12 cellular contexts compared by ENCODE assay signal in the genomic region with DNA sequence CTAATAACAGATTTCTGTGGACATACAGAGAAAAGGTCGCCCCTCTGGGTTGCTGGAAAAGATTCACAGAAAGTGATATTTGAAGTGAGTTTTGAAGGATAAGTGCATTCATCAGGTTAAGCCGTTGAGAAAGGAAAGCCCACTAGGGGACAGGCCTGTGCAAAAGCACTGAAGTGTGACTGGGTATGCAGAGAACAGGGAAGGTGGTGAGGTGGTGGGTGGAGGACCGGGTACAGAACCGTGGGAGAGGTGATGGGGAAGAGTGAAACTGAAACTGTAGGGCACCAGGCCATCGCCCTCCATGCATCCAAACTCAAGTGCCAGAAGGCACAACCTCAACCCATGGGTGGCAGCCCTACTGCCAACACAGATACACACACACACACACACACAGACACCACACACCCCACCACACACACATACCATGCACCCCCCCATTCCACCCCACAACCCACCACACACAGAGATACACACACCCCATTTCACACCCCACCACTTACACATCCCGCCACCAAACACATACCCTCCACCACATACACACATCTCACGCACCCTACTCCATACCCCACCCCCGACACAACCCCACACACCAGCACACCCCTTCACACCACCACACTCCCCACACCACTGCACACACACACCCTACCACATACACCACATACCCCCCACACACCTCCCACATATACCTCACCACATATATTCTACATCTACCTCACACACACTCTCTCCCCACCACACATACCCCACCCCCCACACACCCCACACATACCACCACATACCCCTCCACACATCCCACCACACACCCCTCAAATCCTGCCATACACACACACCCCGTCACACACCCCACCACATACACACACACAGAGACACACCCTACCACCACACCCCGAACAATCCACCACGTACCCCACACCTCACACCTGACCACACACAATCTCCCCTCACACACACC. TPM values are rescaled to one million over a fixed set of nuclear protein-coding genes. Genes with fewer than 3 reads are reported as not detected.
DNase-seq lines count a peak whose midpoint lies in the region; ATAC-seq, FAIRE-seq and TF ChIP-seq lines count a peak whose summit lies in the region.
"Had no signal": no experiment of that assay in that cellular context is flagged by ENCODE, and none has a peak within 500 bp of the region (broad histone marks: within the 10 kb centered on the region; RNA-seq: fewer than 3 reads in every experiment).

No MANE protein-coding gene starts in this region.

- H4K8ac ChIP-seq in H1 (ENCODE audit: extremely low read depth, insufficient read depth, low read length): no peak overlapping the region

- FAIRE-seq in H1 (lab: Jason Lieb, UNC): no peak
- FAIRE-seq: small intestine had no signal

- TF ChIP-seq CTCF in H1 (IDR thresholded peaks at IDR 0.05; ENCODE audit: control extremely low read depth in 1 of 3, insufficient read depth in 1 of 3, low read depth in 1 of 3, low read length in 3 of 3): peak in 2 of 3 experiments; percentile 15 to 23; a peak in 2 of 4 replicates

- 85 to 100% methylated on average over 4 to 8 of the region's 11 CpGs for WGBS in H1 (ENCODE audit: extremely low coverage in 1 of 2, insufficient coverage in 1 of 2, insufficient read length in 1 of 2, insufficient replicate concordance in 2 of 2, low coverage in 1 of 2, low lambda C conversion rate in 2 of 2, missing lambda C conversion rate in 1 of 2), 2 experiments

- H3K14ac ChIP-seq in H1 (ENCODE audit: insufficient read length): no peak overlapping the region

- no peak overlapping the region for H2BK120ac ChIP-seq in H1 (replicated peaks; ENCODE audit: low read depth, low read length)

- H3K27me3 ChIP-seq in H1 (replicated peaks in 1 of 4; ENCODE audit: control insufficient read depth in 3 of 4, extremely low read depth in 1 of 4, insufficient read depth in 3 of 4, low read length in 3 of 4): no peaks in the 10 kb centered on the region
- H3K27me3 ChIP-seq: vagina had no signal

- H2BK5ac ChIP-seq in H1 (ENCODE audit: low read depth, low read length): no peak overlapping the region

- H3K36me3 ChIP-seq in H1 (ENCODE audit: control insufficient read depth in 2 of 4, insufficient read depth in 4 of 4, low read length in 3 of 4): no peaks in the 10 kb centered on the region
- H3K36me3 ChIP-seq: vagina had no signal

- no peak overlapping the region; a peak in 1 of 7 replicates for H3K9ac ChIP-seq in H1 (replicated peaks in 1 of 4; ENCODE audit: extremely low read depth in 1 of 4, low read depth in 3 of 4, low read length in 3 of 4)

- no peaks in the 10 kb centered on the region for H3K9me3 ChIP-seq in H1 (ENCODE audit: insufficient read depth in 2 of 2, low read depth in 1 of 2, low read length in 1 of 2)
- H3K9me3 ChIP-seq: vagina had no signal

- no peaks in the 10 kb centered on the region for H3K4me1 ChIP-seq in H1 (replicated peaks in 1 of 4; ENCODE audit: control insufficient read depth in 3 of 4, insufficient read depth in 4 of 4, low read length in 3 of 4)
- H3K4me1 ChIP-seq: vagina had no signal

- H2AFZ ChIP-seq in H1 (ENCODE audit: low read length): no peak overlapping the region

- H2BK12ac ChIP-seq in H1 (ENCODE audit: low read depth, low read length): no peak overlapping the region

- TF ChIP-seq RAD21 in H1 (IDR thresholded peaks at IDR 0.05 in 1 of 2, conservative IDR thresholded peaks at IDR 0.05 in 1 of 2; ENCODE audit: low read depth in 2 of 2, low read length in 2 of 2): peak; percentile 31 to 42

- TF ChIP-seq EP300 in H1 (IDR thresholded peaks at IDR 0.05; ENCODE audit: borderline replicate concordance in 1 of 2, low read depth in 2 of 2, low read length in 2 of 2): no peak

- H4K20me1 ChIP-seq in H1 (replicated peaks in 1 of 2; ENCODE audit: control insufficient read depth in 1 of 2, insufficient read depth in 2 of 2, low read length in 2 of 2): no peaks in the 10 kb centered on the region

- no peak overlapping the region for H3K23ac ChIP-seq in H1 (ENCODE audit: insufficient read length)

- H2BK15ac ChIP-seq in H1 (ENCODE audit: low read length): no peak overlapping the region

- H2AK5ac ChIP-seq in H1 (ENCODE audit: low read depth, low read length): no peak overlapping the region

- no peak overlapping the region for H3K4ac ChIP-seq in H1 (replicated peaks; ENCODE audit: insufficient read length, low read depth, low read length)

- peak; percentile 63 for DNase-seq in activated effector memory CD4-positive, alpha-beta T cell treated with anti-CD3 and anti-CD28 coated beads, Interleukin-2, amount 50 U/mL, for 16 hours
- no peak for DNase-seq in activated effector memory CD4-positive, alpha-beta T cell treated with Interleukin-2 at 50 U/mL for 16 hours
- DNase-seq in M059J (ENCODE audit: low read depth) (peak; percentile 10), H1 (ENCODE audit: low read depth in 1 of 2, low spot score in 2 of 2) (no peak), SHP77 treated with DMSO at 0.1 percent for 48 hours (lab: John Stamatoyannopoulos, UW) (no peak), left colon (no peak)
- peak; percentile 23 for DNase-seq in stimulated activated CD8-positive, alpha-beta memory T cell treated with anti-CD3 and anti-CD28 coated beads, Interleukin-4, amount 100 ng/mL, for 48 hours
- DNase-seq: foreskin melanocyte; NK-92 treated with Interleukin-12 subunit alpha and Interleukin-12 subunit beta, amount 100 ng/mL, for 24 hours; small intestine had no signal

- H4K91ac ChIP-seq in H1 (replicated peaks; ENCODE audit: insufficient read length, low read length): no peak overlapping the region

- H2BK20ac ChIP-seq in H1 (ENCODE audit: low read length): no peak overlapping the region

- H3K27ac ChIP-seq in H1 (ENCODE audit: low read depth, low read length): no peak overlapping the region
- H3K27ac ChIP-seq: vagina had no signal

- CTCF ChIA-PET in H1 (lab: Charles Lee; ENCODE audit: partially characterized antibody): no interaction called here

- H3K4me2 ChIP-seq in H1 (ENCODE audit: insufficient read depth in 1 of 2, low read depth in 2 of 2, low read length in 2 of 2): no peak overlapping the region

- POLR2A ChIA-PET in H1 (lab: Charles Lee; ENCODE audit: partially characterized antibody): no interaction called here

- no peak overlapping the region for H4K5ac ChIP-seq in H1 (ENCODE audit: insufficient read length, low read depth, low read length)

- no peaks in the 10 kb centered on the region for H3K79me1 ChIP-seq in H1 (ENCODE audit: low read depth, low read length)

- peaks cover 8% of the 10 kb centered on the region; the same call in 1 of the 2 replicates for H3K23me2 ChIP-seq in H1 (ENCODE audit: low read depth, low read length)

- no peak for ATAC-seq in GM18519 (IDR thresholded peaks at IDR 0.05; ENCODE audit: low FRiP score, unreplicated experiment)
- ATAC-seq in left colon: no peak

- no peak overlapping the region for H3K18ac ChIP-seq in H1 (ENCODE audit: extremely low read depth, low read length)

- H3K79me2 ChIP-seq in H1 (ENCODE audit: control insufficient read depth in 1 of 2, insufficient read depth in 2 of 2, low read length in 2 of 2): no peaks in the 10 kb centered on the region

- H3K4me3 ChIP-seq in H1 (ENCODE audit: extremely low read depth in 1 of 4, insufficient read depth in 2 of 4, low read depth in 3 of 4, low read length in 4 of 4): no peak overlapping the region
- H3K4me3 ChIP-seq: vagina had no signal

- TF ChIP-seq POLR2A in H1 (IDR thresholded peaks at IDR 0.05; ENCODE audit: control extremely low read depth in 1 of 2, low read depth in 2 of 2, low read length in 2 of 2): no peak

- intact Hi-C loops in left colon (cut with DNase I, micrococcal nuclease): no loop called here

- H3K56ac ChIP-seq in H1 (replicated peaks; ENCODE audit: insufficient read length, low read depth, low read length): peak overlapping the region; percentile 56

TF ChIP-seq in H1, 55 proteins besides CTCF, POLR2A, EP300 and RAD21 (continues in another document):
- TF ChIP-seq EGR1 (IDR thresholded peaks at IDR 0.05; ENCODE audit: borderline replicate concordance, low read depth, low read length): no peak
- no peak for TF ChIP-seq SP2 (IDR thresholded peaks at IDR 0.05; ENCODE audit: low read length)
- no peak for TF ChIP-seq TAF1 (IDR thresholded peaks at IDR 0.05; ENCODE audit: low read depth, low read length)
- no peak for TF ChIP-seq CTBP2 (IDR thresholded peaks at IDR 0.05; ENCODE audit: borderline replicate concordance, insufficient read depth, insufficient read length, low read length)
- no peak for TF ChIP-seq SIN3A (conservative IDR thresholded peaks at IDR 0.05 in 1 of 2, IDR thresholded peaks at IDR 0.05 in 1 of 2; ENCODE audit: low read depth in 1 of 2, low read length in 2 of 2)
- no peak for TF ChIP-seq KDM1A (IDR thresholded peaks at IDR 0.05; ENCODE audit: borderline replicate concordance, low read length)
- TF ChIP-seq, protein P1, sequence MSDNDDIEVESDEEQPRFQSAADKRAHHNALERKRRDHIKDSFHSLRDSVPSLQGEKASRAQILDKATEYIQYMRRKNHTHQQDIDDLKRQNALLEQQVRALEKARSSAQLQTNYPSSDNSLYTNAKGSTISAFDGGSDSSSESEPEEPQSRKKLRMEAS (IDR thresholded peaks at IDR 0.05): no peak
- TF ChIP-seq, protein P2, sequence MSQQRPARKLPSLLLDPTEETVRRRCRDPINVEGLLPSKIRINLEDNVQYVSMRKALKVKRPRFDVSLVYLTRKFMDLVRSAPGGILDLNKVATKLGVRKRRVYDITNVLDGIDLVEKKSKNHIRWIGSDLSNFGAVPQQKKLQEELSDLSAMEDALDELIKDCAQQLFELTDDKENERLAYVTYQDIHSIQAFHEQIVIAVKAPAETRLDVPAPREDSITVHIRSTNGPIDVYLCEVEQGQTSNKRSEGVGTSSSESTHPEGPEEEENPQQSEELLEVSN (IDR thresholded peaks at IDR 0.05): no peak
- no peak for TF ChIP-seq RXRA (IDR thresholded peaks at IDR 0.05; ENCODE audit: insufficient read depth, low read depth, low read length)
- TF ChIP-seq RBBP5 (IDR thresholded peaks at IDR 0.05; ENCODE audit: borderline replicate concordance, low read depth, low read length): no peak
- TF ChIP-seq FOSL1 (IDR thresholded peaks at IDR 0.05; ENCODE audit: insufficient read depth, low read depth, low read length): no peak
- no peak for TF ChIP-seq SUZ12 (IDR thresholded peaks at IDR 0.05; ENCODE audit: low read length)

RNA-seq across cellular contexts. Expression of a gene that starts 59.0 kb away (rescaled TPM):
- 53.9 and 58.9 TPM in 2 replicates for total RNA-seq in M059J (2014; rRNA removed; shearing (Covaris generic))
- total RNA-seq in H1 (2021; fragmentation: NEBNext Ultra II Directional; extraction: Animal tissue kit (Norgen Biotek cat#: 25700)): 28.2 and 31.4 TPM in 2 replicates
- 19.2 and 23.4 TPM in 2 replicates for polyA plus RNA-seq in H1 (2011; rRNA removed)
- 29.0 TPM for polyA plus RNA-seq in H1 (2011; cell fraction: cytosol; rRNA removed)
- polyA plus RNA-seq in H1 (2011; cell fraction: nucleus; rRNA removed): 15.0 TPM
- polyA plus RNA-seq in H1 (2012, experiment 1 of 2): 14.4 to 20.4 TPM (median 18.6 TPM) in 4 replicates
- polyA plus RNA-seq in H1 (2012, experiment 2 of 2): 6.8 TPM
- 35.7 TPM for polyA plus RNA-seq in H1 (2013, experiment 1 of 2)
- 36.4 TPM for polyA plus RNA-seq in H1 (2013, experiment 2 of 2)
- polyA minus RNA-seq in H1 (2011; rRNA and poly(A)+ RNA removed): 25.4 and 30.8 TPM in 2 replicates
- 20.6 TPM for polyA minus RNA-seq in H1 (2011; cell fraction: cytosol; rRNA and poly(A)+ RNA removed)
- polyA minus RNA-seq in H1 (2011; cell fraction: nucleus; rRNA and poly(A)+ RNA removed): 44.8 TPM
- total RNA-seq in left colon: 10 to 100 TPM in 1 of 2 donors, 1 to 10 TPM in 1; 9.5 to 11.1 TPM

Comparison
In these comparisons a context has a peak if more than half of its experiments do, and no peak if none do; other contexts are left out.
1. DNase-seq: peak in activated effector memory CD4-positive, alpha-beta T cell treated with anti-CD3 and anti-CD28 coated beads, Interleukin-2, amount 50 U/mL, for 16 hours (single experiment), M059J (single experiment) and stimulated activated CD8-positive, alpha-beta memory T cell treated with anti-CD3 and anti-CD28 coated beads, Interleukin-4, amount 100 ng/mL, for 48 hours (single experiment); none in activated effector memory CD4-positive, alpha-beta T cell treated with Interleukin-2 at 50 U/mL for 16 hours (single experiment), H1 (0 of 2), SHP77 treated with DMSO at 0.1 percent for 48 hours (single experiment) and left colon (0 of 2).